ENCODE assay signal across 15 cellular contexts in the genomic region with DNA sequence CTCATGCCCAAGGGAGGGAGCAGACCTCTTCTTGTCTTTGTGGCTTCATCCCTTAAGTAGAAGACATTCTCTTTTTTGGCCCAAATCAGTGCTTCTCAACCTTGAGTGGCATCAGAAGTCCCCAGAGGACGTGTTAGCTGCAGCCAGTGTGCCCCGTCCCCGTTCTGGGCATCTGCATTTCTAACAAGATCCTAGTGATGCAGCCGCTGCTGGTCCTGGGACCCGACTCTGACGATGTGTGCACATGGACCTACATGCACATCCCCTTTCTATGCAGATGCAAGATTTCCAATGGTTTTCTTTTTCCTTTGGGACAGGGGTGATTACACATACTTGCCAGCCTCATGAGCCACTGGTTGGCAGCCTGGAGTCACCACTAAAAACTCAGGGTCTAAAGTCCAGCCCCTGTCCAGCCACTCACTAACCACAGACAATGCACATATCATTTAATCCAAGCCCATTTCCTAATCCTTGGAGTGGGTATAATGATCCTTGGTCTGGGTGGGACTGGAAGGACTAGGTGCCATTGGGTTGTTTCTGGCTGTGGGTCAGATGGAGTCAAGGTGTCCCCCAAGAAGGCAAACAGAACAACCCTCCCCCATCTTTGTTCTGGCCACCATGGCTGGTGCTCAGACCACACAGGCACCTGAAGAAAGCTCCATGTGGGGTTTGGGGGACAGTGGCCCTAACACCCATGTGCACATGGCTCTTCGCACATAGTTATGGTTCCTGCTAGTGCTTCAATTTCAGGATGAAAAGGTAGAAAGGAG. TPM values are rescaled to one million over a fixed set of nuclear protein-coding genes. Genes with fewer than 3 reads are reported as not detected.
DNase-seq lines count a peak whose midpoint lies in the region; ATAC-seq, FAIRE-seq and TF ChIP-seq lines count a peak whose summit lies in the region.
"Had no signal": no experiment of that assay in that cellular context is flagged by ENCODE, and none has a peak within 500 bp of the region (broad histone marks: within the 10 kb centered on the region; RNA-seq: fewer than 3 reads in every experiment).

No MANE protein-coding gene starts in this region.

- RAD21 ChIA-PET in GM12878 (lab: Charles Lee; ENCODE audit: unreplicated experiment) = no interaction called here

- H3K36me3 Mint-ChIP-seq in activated CD4-positive, alpha-beta T cell treated with anti-CD3 and anti-CD28 coated beads for 36 hours (ENCODE audit: low read depth) = peaks cover 2% of the 10 kb centered on the region

- H3K79me2 ChIP-seq in DND-41 (ENCODE audit: insufficient read depth, low read length) (peaks cover 88% of the 10 kb centered on the region), GM12878 (ENCODE audit: control insufficient read depth, insufficient read depth, low read length) (peaks cover 16% of the 10 kb centered on the region)

- H3K27ac ChIP-seq in DND-41 (ENCODE audit: low read length) (0 out of 2 replicates have a peak overlapping the region, but pooled peaks have one; percentile 3), GM12878 (ENCODE audit: control insufficient read depth, insufficient read depth) (no peak overlapping the region), left lung (peak overlapping the region; percentile 67 to 83), skeletal muscle tissue (ENCODE audit: low read depth, low read length) (peak overlapping the region; percentile 84)
- H3K27ac ChIP-seq: SJCRH30 had no signal

- TF ChIP-seq POLR2A in GM12878 (IDR thresholded peaks at IDR 0.05; ENCODE audit: low read depth, low read length) = no peak

- no peaks in the 10 kb centered on the region for H3K27me3 ChIP-seq in DND-41 (ENCODE audit: insufficient read depth, low read length, poor library complexity)
- no peaks in the 10 kb centered on the region for H3K27me3 ChIP-seq in GM12878 (replicated peaks in 1 of 2; ENCODE audit: control insufficient read depth in 2 of 2, insufficient read depth in 2 of 2, low read length in 1 of 2)
- no peaks in the 10 kb centered on the region for H3K27me3 ChIP-seq in left lung
- H3K27me3 ChIP-seq in skeletal muscle tissue (ENCODE audit: control insufficient read depth in 3 of 3, insufficient read depth in 3 of 3, low read length in 3 of 3) = no peaks in the 10 kb centered on the region

- ATAC-seq in DND-41 (ENCODE audit: insufficient read depth, low read depth) = no peak
- no peak for ATAC-seq in GM12878
- no peak for ATAC-seq in left lung
- no peak for ATAC-seq in GM21423 (IDR thresholded peaks at IDR 0.05; ENCODE audit: unreplicated experiment)
- no peak for ATAC-seq in HG03432 (IDR thresholded peaks at IDR 0.05; ENCODE audit: unreplicated experiment)
- no peak for ATAC-seq in activated CD4-positive, alpha-beta T cell treated with anti-CD3 and anti-CD28 coated beads for 36 hours
- ATAC-seq: stimulated activated naive CD8-positive, alpha-beta T cell treated with anti-CD3 and anti-CD28 coated beads, Interleukin-15, amount 100 ng/mL, for 72 hours had no signal

- no peak for TF ChIP-seq CTCF in DND-41 (IDR thresholded peaks at IDR 0.05; ENCODE audit: borderline replicate concordance, extremely low read depth, low read length, poor library complexity, severe bottlenecking)
- no peak for TF ChIP-seq CTCF in GM12878 (IDR thresholded peaks at IDR 0.05 in 2 of 3, conservative IDR thresholded peaks at IDR 0.05 in 1 of 3; ENCODE audit: control insufficient read depth in 2 of 3, extremely low read depth in 1 of 3, insufficient read depth in 1 of 3, low read depth in 3 of 3, low read length in 3 of 3)
- no peak for TF ChIP-seq CTCF in left lung (IDR thresholded peaks at IDR 0.05)

- no peak overlapping the region for H3K4me2 ChIP-seq in DND-41 (ENCODE audit: insufficient read depth, low read length)
- H3K4me2 ChIP-seq in GM12878 (ENCODE audit: control insufficient read depth, insufficient read depth) = no peak overlapping the region

- H4K20me1 ChIP-seq in DND-41 (ENCODE audit: insufficient read depth, low read length) (peaks cover 83% of the 10 kb centered on the region), GM12878 (ENCODE audit: control insufficient read depth, insufficient read depth) (peaks cover 5% of the 10 kb centered on the region; the same call in 1 of the 2 replicates)

- H2AFZ ChIP-seq in DND-41 (ENCODE audit: low read depth, low read length) = no peak overlapping the region
- H2AFZ ChIP-seq in GM12878 (ENCODE audit: control insufficient read depth, low read depth, low read length) = no peak overlapping the region

- no peak for TF ChIP-seq EP300 in GM12878 (IDR thresholded peaks at IDR 0.05; ENCODE audit: borderline replicate concordance in 1 of 2, control insufficient read depth in 1 of 2, low read depth in 2 of 2, low read length in 2 of 2)

- peaks cover 31% of the 10 kb centered on the region for H3K4me1 ChIP-seq in DND-41 (ENCODE audit: insufficient read depth, low read length)
- peaks cover 41% of the 10 kb centered on the region for H3K4me1 ChIP-seq in GM12878 (ENCODE audit: control insufficient read depth, insufficient read depth, low read length)
- H3K4me1 ChIP-seq in left lung = peaks cover 47 to 72% of the 10 kb centered on the region in 2 donors
- H3K4me1 ChIP-seq in skeletal muscle tissue (ENCODE audit: control insufficient read depth in 3 of 3, insufficient read depth in 3 of 3, low read length in 3 of 3) = peaks cover 95 to 100% (median 99%) of the 10 kb centered on the region in 3 donors

- H3K4me3 ChIP-seq in DND-41 (ENCODE audit: low read depth in 1 of 2, low read length in 2 of 2) (no peak overlapping the region), GM12878 (no peak overlapping the region), left lung (no peak overlapping the region), skeletal muscle tissue (ENCODE audit: low read length in 3 of 3) (no peak overlapping the region)
- H3K4me3 ChIP-seq: prostate gland, SJCRH30 had no signal

- peak; percentile 54 for FAIRE-seq in GM12878 (lab: Jason Lieb, UNC)

- SMC1A ChIA-PET in GM12878 (lab: Charles Lee; ENCODE audit: uncharacterized antibody, unreplicated experiment) = no interaction called here

- DNase-seq in DND-41 (no peak), GM12878 (ENCODE audit: low read depth, low spot score) (no peak), left lung (peak in 1 of 2 donors; percentile 11), dermis blood vessel endothelial cell (no peak)
- DNase-seq in activated CD4-positive, alpha-beta T cell treated with anti-CD3 and anti-CD28 coated beads for 36 hours = no peak
- DNase-seq: COR-L47; mesenchymal stem cell; NCI-H187; SJCRH30; stimulated activated CD4-positive, alpha-beta T cell treated with anti-CD3 and anti-CD28 coated beads, Interleukin-4, amount 100 ng/mL, for 4 hours; stimulated activated naive CD8-positive, alpha-beta T cell treated with anti-CD3 and anti-CD28 coated beads, Interleukin-15, amount 100 ng/mL, for 72 hours had no signal

- no peak overlapping the region for H3K4me3 Mint-ChIP-seq in activated CD4-positive, alpha-beta T cell treated with anti-CD3 and anti-CD28 coated beads for 36 hours
- H3K4me3 Mint-ChIP-seq: stimulated activated naive CD8-positive, alpha-beta T cell treated with anti-CD3 and anti-CD28 coated beads, Interleukin-15, amount 100 ng/mL, for 72 hours had no signal

- in situ Hi-C loops in GM12878 (cut with MboI) = loop anchor here (10.0 to 25.0 kb wide), 2 partner anchors 353 to 1689 kb away; a partner anchor contains a TSS

- H3K36me3 ChIP-seq in DND-41 (ENCODE audit: insufficient read depth, low read length) = peaks cover 58% of the 10 kb centered on the region
- peaks cover 4 to 7% of the 10 kb centered on the region in 2 experiments; a peak in 3 of 4 replicates for H3K36me3 ChIP-seq in GM12878 (ENCODE audit: control insufficient read depth in 2 of 2, insufficient read depth in 2 of 2, low read length in 1 of 2)
- peaks cover 0 to 11% of the 10 kb centered on the region in 2 donors for H3K36me3 ChIP-seq in left lung
- H3K36me3 ChIP-seq in skeletal muscle tissue (ENCODE audit: control insufficient read depth in 3 of 3, insufficient read depth in 3 of 3, low read length in 3 of 3) = peaks cover 9 to 25% (median 18%) of the 10 kb centered on the region in 3 donors
- H3K36me3 ChIP-seq: SJCRH30 had no signal

- H3K4me1 Mint-ChIP-seq in activated CD4-positive, alpha-beta T cell treated with anti-CD3 and anti-CD28 coated beads for 36 hours = peaks cover 51% of the 10 kb centered on the region

- H3K27me3 Mint-ChIP-seq in activated CD4-positive, alpha-beta T cell treated with anti-CD3 and anti-CD28 coated beads for 36 hours = no peaks in the 10 kb centered on the region
- H3K27me3 Mint-ChIP-seq: stimulated activated naive CD8-positive, alpha-beta T cell treated with anti-CD3 and anti-CD28 coated beads, Interleukin-15, amount 100 ng/mL, for 72 hours had no signal

- CTCF ChIA-PET in GM12878 (lab: Yijun Ruan, JAX) = no interaction called here
- CTCF ChIA-PET in activated CD4-positive, alpha-beta T cell treated with anti-CD3 and anti-CD28 coated beads for 36 hours (lab: Charles Lee) = interaction anchor here (0.6 kb wide), 1 partner anchor 31 kb away, joined by 5 read pairs; a partner anchor contains a TSS

- no TSS peak for BruUV-seq in GM12878 (replicated peaks; lab: Mats Ljungman, UMichigan)

- 88% methylated on average over 7 of the region's 7 CpGs for WGBS in GM12878 (ENCODE audit: insufficient coverage, insufficient replicate concordance, low lambda C conversion rate, missing lambda C conversion rate)

- H3K9me3 ChIP-seq in DND-41 (ENCODE audit: insufficient read depth, low read length, severe bottlenecking) = no peaks in the 10 kb centered on the region
- H3K9me3 ChIP-seq in GM12878 (replicated peaks; ENCODE audit: control insufficient read depth, insufficient read depth, low read length) = no peaks in the 10 kb centered on the region
- no peaks in the 10 kb centered on the region for H3K9me3 ChIP-seq in left lung
- no peaks in the 10 kb centered on the region for H3K9me3 ChIP-seq in skeletal muscle tissue (ENCODE audit: control insufficient read depth in 3 of 3, low read length in 3 of 3)
- H3K9me3 ChIP-seq: prostate gland, SJCRH30 had no signal

- no peak for TF ChIP-seq RAD21 in GM12878 (IDR thresholded peaks at IDR 0.05; ENCODE audit: insufficient read depth, low read depth, low read length)

- no peak overlapping the region for H3K27ac Mint-ChIP-seq in activated CD4-positive, alpha-beta T cell treated with anti-CD3 and anti-CD28 coated beads for 36 hours

- POLR2A ChIA-PET in GM12878 (lab: Charles Lee) = interaction anchor here (0.5 kb wide), 1 partner anchor 54 kb away, joined by 4 read pairs; no protein-coding TSS in a partner anchor
- POLR2A ChIA-PET in activated CD4-positive, alpha-beta T cell treated with anti-CD3 and anti-CD28 coated beads for 36 hours (lab: Charles Lee) = no interaction called here

- no peaks in the 10 kb centered on the region for H3K9me3 Mint-ChIP-seq in activated CD4-positive, alpha-beta T cell treated with anti-CD3 and anti-CD28 coated beads for 36 hours (ENCODE audit: low read depth)
- H3K9me3 Mint-ChIP-seq: stimulated activated naive CD8-positive, alpha-beta T cell treated with anti-CD3 and anti-CD28 coated beads, Interleukin-15, amount 100 ng/mL, for 72 hours had no signal

- H3K9ac ChIP-seq in DND-41 (ENCODE audit: low read depth, low read length) = no peak overlapping the region
- no peak overlapping the region for H3K9ac ChIP-seq in GM12878 (ENCODE audit: control insufficient read depth, insufficient read depth, low read length)
- H3K9ac ChIP-seq in skeletal muscle tissue (ENCODE audit: low read depth in 1 of 3, low read length in 3 of 3) = peak overlapping the region in 1 of 3 donors; percentile 79

- intact Hi-C loops in GM12878 (cut with micrococcal nuclease; ENCODE audit: unreplicated experiment) (no loop called here), left lung (cut with DNase I) (no loop called here)
- intact Hi-C loops in activated CD4-positive, alpha-beta T cell treated with anti-CD3 and anti-CD28 coated beads for 36 hours (cut with DNase I, micrococcal nuclease) = loop anchor here in 1 of 2 experiments (10.0 kb wide), 1 partner anchor 1687 kb away; a partner anchor contains a TSS

RNA-seq across cellular contexts. Expression of a gene that starts 6.4 kb away (rescaled TPM):
- 29.0 and 30.9 TPM in 2 replicates for total RNA-seq in GM12878 (2013; cell fraction: nucleolus; rRNA removed)
- 30.5 and 35.2 TPM in 2 replicates for total RNA-seq in GM12878 (2014; rRNA removed)
- total RNA-seq in GM12878 (2014; rRNA removed; fragmentation: Illumina TruSeq; extraction: Trizol) = 13.1 and 13.6 TPM in 2 replicates
- total RNA-seq in GM12878 (2021) = 44.4 and 44.9 TPM in 2 replicates
- polyA plus RNA-seq in GM12878 (2011; ENCODE audit: low read depth) = 12.9 TPM
- 22.2 and 31.1 TPM in 2 replicates for polyA plus RNA-seq in GM12878 (2011; rRNA removed)
- polyA plus RNA-seq in GM12878 (2011; cell fraction: cytosol; rRNA removed) = 42.2 and 43.5 TPM in 2 replicates
- 71.2 and 72.8 TPM in 2 replicates for polyA plus RNA-seq in GM12878 (2011; cell fraction: nucleus; rRNA removed)
- 23.9 and 24.9 TPM in 2 replicates for polyA plus RNA-seq in GM12878 (2012)
- polyA plus RNA-seq in GM12878 (2014; fragmentation: Illumina TruSeq; extraction: Trizol) = 25.0 and 31.1 TPM in 2 replicates
- 1 to 10 TPM; 1.3 to 6.7 TPM for polyA plus RNA-seq in GM12878 (2014; fragmentation: Nextera tagmentation; extraction: Ambion mirVana)
- 33.0 and 36.4 TPM in 2 replicates for polyA plus RNA-seq in GM12878 (2014; rRNA removed)
- polyA plus RNA-seq in GM12878 (2016; fragmentation: Nextera tagmentation; extraction: Ambion mirVana) = 10 to 100 TPM; 27.4 to 36.6 TPM
- polyA minus RNA-seq in GM12878 (2011; rRNA and poly(A)+ RNA removed) = 38.5 and 48.2 TPM in 2 replicates
- 13.5 and 15.2 TPM in 2 replicates for polyA minus RNA-seq in GM12878 (2011; cell fraction: cytosol; rRNA and poly(A)+ RNA removed)
- polyA minus RNA-seq in GM12878 (2011; cell fraction: nucleus; rRNA and poly(A)+ RNA removed) = 16.3 and 23.6 TPM in 2 replicates
- total RNA-seq in left lung = 10 to 100 TPM; 26.6 to 40.7 TPM
- total RNA-seq in skeletal muscle tissue = 8.9 TPM
- 10 to 100 TPM in 1 of 2 experiments, 1 to 10 TPM in 1; 8.5 to 10.7 TPM for total RNA-seq in activated CD4-positive, alpha-beta T cell treated with anti-CD3 and anti-CD28 coated beads for 36 hours
- total RNA-seq in dermis blood vessel endothelial cell = 39.6 and 52.1 TPM in 2 replicates

RNA-seq across cellular contexts. Expression of a gene that starts 30.4 kb away (rescaled TPM):
- total RNA-seq in GM12878 (2013; cell fraction: nucleolus; rRNA removed) = not detected in 2 replicates
- not detected in 2 replicates for total RNA-seq in GM12878 (2014; rRNA removed)
- not detected in 2 replicates for total RNA-seq in GM12878 (2014; rRNA removed; fragmentation: Illumina TruSeq; extraction: Trizol)
- not detected in 2 replicates for total RNA-seq in GM12878 (2021)
- not detected for polyA plus RNA-seq in GM12878 (2011; ENCODE audit: low read depth)
- 0.03 and 0.05 TPM in 2 replicates for polyA plus RNA-seq in GM12878 (2011; rRNA removed)
- 0.03 TPM in 1 of 2 replicates, not detected in the other for polyA plus RNA-seq in GM12878 (2011; cell fraction: cytosol; rRNA removed)
- polyA plus RNA-seq in GM12878 (2011; cell fraction: nucleus; rRNA removed) = 0.12 TPM in 1 of 2 replicates, not detected in the other
- polyA plus RNA-seq in GM12878 (2012) = not detected in 2 replicates
- not detected in 2 replicates for polyA plus RNA-seq in GM12878 (2014; fragmentation: Illumina TruSeq; extraction: Trizol)
- not detected for polyA plus RNA-seq in GM12878 (2014; fragmentation: Nextera tagmentation; extraction: Ambion mirVana)
- polyA plus RNA-seq in GM12878 (2014; rRNA removed) = not detected in 2 replicates
- not detected for polyA plus RNA-seq in GM12878 (2016; fragmentation: Nextera tagmentation; extraction: Ambion mirVana)
- not detected in 2 replicates for polyA minus RNA-seq in GM12878 (2011; rRNA and poly(A)+ RNA removed)
- polyA minus RNA-seq in GM12878 (2011; cell fraction: cytosol; rRNA and poly(A)+ RNA removed) = not detected in 2 replicates
- not detected in 2 replicates for polyA minus RNA-seq in GM12878 (2011; cell fraction: nucleus; rRNA and poly(A)+ RNA removed)
- not detected for total RNA-seq in left lung
- total RNA-seq in skeletal muscle tissue = not detected
- total RNA-seq in activated CD4-positive, alpha-beta T cell treated with anti-CD3 and anti-CD28 coated beads for 36 hours = not detected
- total RNA-seq in dermis blood vessel endothelial cell = not detected in 2 replicates
- total RNA-seq: prostate gland had no signal

RNA-seq across cellular contexts. Expression of a gene that starts 59.0 kb away (rescaled TPM):
- total RNA-seq in GM12878 (2013; cell fraction: nucleolus; rRNA removed) = 23.9 and 29.1 TPM in 2 replicates
- 32.5 and 34.7 TPM in 2 replicates for total RNA-seq in GM12878 (2014; rRNA removed)
- 29.3 and 31.2 TPM in 2 replicates for total RNA-seq in GM12878 (2014; rRNA removed; fragmentation: Illumina TruSeq; extraction: Trizol)
- 31.7 and 32.9 TPM in 2 replicates for total RNA-seq in GM12878 (2021)
- 13.2 TPM for polyA plus RNA-seq in GM12878 (2011; ENCODE audit: low read depth)
- polyA plus RNA-seq in GM12878 (2011; rRNA removed) = 33.6 and 34.9 TPM in 2 replicates
- 31.5 and 35.7 TPM in 2 replicates for polyA plus RNA-seq in GM12878 (2011; cell fraction: cytosol; rRNA removed)
- 29.7 and 34.5 TPM in 2 replicates for polyA plus RNA-seq in GM12878 (2011; cell fraction: nucleus; rRNA removed)
- polyA plus RNA-seq in GM12878 (2012) = 20.4 and 24.0 TPM in 2 replicates
- polyA plus RNA-seq in GM12878 (2014; fragmentation: Illumina TruSeq; extraction: Trizol) = 28.0 and 30.5 TPM in 2 replicates
- 10 to 100 TPM; 12.1 to 22.3 TPM for polyA plus RNA-seq in GM12878 (2014; fragmentation: Nextera tagmentation; extraction: Ambion mirVana)
- polyA plus RNA-seq in GM12878 (2014; rRNA removed) = 38.4 and 38.7 TPM in 2 replicates
- polyA plus RNA-seq in GM12878 (2016; fragmentation: Nextera tagmentation; extraction: Ambion mirVana) = 10 to 100 TPM; 56.6 to 60.2 TPM
- 13.4 and 15.9 TPM in 2 replicates for polyA minus RNA-seq in GM12878 (2011; rRNA and poly(A)+ RNA removed)
- 6.8 and 7.4 TPM in 2 replicates for polyA minus RNA-seq in GM12878 (2011; cell fraction: cytosol; rRNA and poly(A)+ RNA removed)
- polyA minus RNA-seq in GM12878 (2011; cell fraction: nucleus; rRNA and poly(A)+ RNA removed) = 7.0 and 8.7 TPM in 2 replicates
- total RNA-seq in left lung = 10 to 100 TPM; 82.5 to 83.6 TPM
- 41.2 TPM for total RNA-seq in skeletal muscle tissue
- 10 to 100 TPM; 26.8 to 34.0 TPM for total RNA-seq in activated CD4-positive, alpha-beta T cell treated with anti-CD3 and anti-CD28 coated beads for 36 hours
- 90.7 and 94.6 TPM in 2 replicates for total RNA-seq in dermis blood vessel endothelial cell
